In the genomic region with DNA sequence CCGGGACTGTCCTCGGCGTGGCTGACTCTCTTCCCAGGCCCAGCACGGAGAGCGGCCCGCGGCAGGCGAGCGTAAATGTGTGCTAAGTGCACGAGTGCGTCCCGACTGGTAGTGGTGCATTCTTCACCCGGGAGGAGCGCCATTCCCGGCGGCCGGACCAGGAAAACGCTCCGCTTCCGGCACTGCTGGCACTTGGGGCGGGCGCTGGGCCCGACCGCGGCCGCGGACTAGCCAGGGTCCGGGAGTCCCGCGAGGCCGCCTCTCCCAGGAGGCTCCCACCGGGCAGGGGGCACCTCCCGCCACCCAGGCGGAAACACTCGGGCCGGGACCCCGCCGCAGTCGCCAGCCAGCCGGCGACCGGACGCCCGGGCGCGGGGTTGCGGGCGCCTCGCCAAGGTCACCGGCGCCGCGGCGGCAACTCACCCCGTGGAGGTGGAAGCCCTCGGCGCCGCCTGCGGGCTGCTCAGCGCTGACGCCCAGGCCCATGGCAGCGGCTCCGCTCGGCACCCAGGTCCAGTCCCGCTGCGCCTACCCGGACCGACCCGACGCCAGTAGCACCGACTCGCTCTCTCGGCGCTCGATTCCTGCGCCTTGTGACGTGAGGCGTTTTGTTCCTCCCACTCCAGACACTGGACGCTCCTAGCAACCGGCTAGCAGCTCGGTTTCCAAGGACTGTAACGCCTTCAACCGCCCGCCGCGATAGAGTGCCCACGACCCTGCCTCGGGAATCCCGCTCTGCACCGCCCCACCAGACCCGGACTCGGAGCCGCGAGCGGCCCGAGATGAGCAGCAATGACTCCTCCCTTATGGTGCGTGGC, we compare ENCODE assay signal across 8 cellular contexts. TPM values are rescaled to one million over a fixed set of nuclear protein-coding genes. Genes with fewer than 3 reads are reported as not detected.
A peak's percentile ranks its signal among the peaks of the same experiment; 100 is the strongest.
DNase-seq lines count a peak whose midpoint lies in the region; ATAC-seq lines count a peak whose summit lies in the region.

Gene GORASP1 (minus strand): TSS at position 572 of the 818 bp plus-strand sequence. CDS start 86 bp downstream, at position 486.
A gene with protein sequence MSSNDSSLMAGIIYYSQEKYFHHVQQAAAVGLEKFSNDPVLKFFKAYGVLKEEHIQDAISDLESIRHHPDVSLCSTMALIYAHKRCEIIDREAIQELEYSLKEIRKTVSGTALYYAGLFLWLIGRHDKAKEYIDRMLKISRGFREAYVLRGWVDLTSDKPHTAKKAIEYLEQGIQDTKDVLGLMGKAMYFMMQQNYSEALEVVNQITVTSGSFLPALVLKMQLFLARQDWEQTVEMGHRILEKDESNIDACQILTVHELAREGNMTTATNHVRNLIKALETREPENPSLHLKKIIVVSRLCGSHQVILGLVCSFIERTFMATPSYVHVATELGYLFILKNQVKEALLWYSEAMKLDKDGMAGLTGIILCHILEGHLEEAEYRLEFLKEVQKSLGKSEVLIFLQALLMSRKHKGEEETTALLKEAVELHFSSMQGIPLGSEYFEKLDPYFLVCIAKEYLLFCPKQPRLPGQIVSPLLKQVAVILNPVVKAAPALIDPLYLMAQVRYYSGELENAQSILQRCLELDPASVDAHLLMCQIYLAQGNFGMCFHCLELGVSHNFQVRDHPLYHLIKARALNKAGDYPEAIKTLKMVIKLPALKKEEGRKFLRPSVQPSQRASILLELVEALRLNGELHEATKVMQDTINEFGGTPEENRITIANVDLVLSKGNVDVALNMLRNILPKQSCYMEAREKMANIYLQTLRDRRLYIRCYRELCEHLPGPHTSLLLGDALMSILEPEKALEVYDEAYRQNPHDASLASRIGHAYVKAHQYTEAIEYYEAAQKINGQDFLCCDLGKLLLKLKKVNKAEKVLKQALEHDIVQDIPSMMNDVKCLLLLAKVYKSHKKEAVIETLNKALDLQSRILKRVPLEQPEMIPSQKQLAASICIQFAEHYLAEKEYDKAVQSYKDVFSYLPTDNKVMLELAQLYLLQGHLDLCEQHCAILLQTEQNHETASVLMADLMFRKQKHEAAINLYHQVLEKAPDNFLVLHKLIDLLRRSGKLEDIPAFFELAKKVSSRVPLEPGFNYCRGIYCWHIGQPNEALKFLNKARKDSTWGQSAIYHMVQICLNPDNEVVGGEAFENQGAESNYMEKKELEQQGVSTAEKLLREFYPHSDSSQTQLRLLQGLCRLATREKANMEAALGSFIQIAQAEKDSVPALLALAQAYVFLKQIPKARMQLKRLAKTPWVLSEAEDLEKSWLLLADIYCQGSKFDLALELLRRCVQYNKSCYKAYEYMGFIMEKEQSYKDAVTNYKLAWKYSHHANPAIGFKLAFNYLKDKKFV (N-terminal part only) (plus strand): TSS at position 625 of the 818 bp plus-strand sequence. CDS start 158 bp downstream, at position 783.

- peaks cover 3% of the 10 kb centered on the region; the same call in 1 of the 2 replicates for H3K36me3 ChIP-seq in HUES6 (ENCODE audit: control insufficient read depth, insufficient read depth, low read length)

- peak; percentile 48 for ATAC-seq in GM21367 (IDR thresholded peaks at IDR 0.05; ENCODE audit: unreplicated experiment)
- ATAC-seq in naive B cell (ENCODE audit: low read depth in 2 of 2) = peak; percentile 39 to 51

- peaks cover 9 to 21% of the 10 kb centered on the region in 2 donors for H3K36me3 Mint-ChIP-seq in naive B cell

- peak; percentile 90 for DNase-seq in D341Med (ENCODE audit: low spot score)
- peak; percentile 25 for DNase-seq in OCI-M2 (lab: John Stamatoyannopoulos, UW; ENCODE audit: unreplicated experiment)
- DNase-seq in activated T-helper 1 cell treated with Interleukin-2 at 50 U/mL for 16 hours (ENCODE audit: low read depth) = peak; percentile 49
- peak; percentile 88 for DNase-seq in fibroblast of gingiva (ENCODE audit: low read depth)
- peak; percentile 64 for DNase-seq in naive B cell
- peak; percentile 13 to 64 (median 54) for DNase-seq in stimulated activated naive CD4-positive, alpha-beta T cell (lab: John Stamatoyannopoulos, UW)

- H3K27me3 Mint-ChIP-seq in naive B cell = no peaks in the 10 kb centered on the region

- H3K27me3 ChIP-seq in HUES6 (ENCODE audit: control insufficient read depth, insufficient read depth, low read length) = peaks cover 8% of the 10 kb centered on the region; the same call in 1 of the 2 replicates

- H3K9me3 ChIP-seq in HUES6 (ENCODE audit: control insufficient read depth, insufficient read depth, low read depth, low read length) = no peaks in the 10 kb centered on the region

- no peak within 1 kb of the TSS; the same call in 1 of the 2 replicates for H3K27ac ChIP-seq in HUES6 (ENCODE audit: low read depth, low read length)

- no peaks in the 10 kb centered on the region for H3K9me3 Mint-ChIP-seq in naive B cell

- H3K4me3 ChIP-seq in HUES6 (ENCODE audit: low read depth, low read length) = peak within 1 kb of the TSS; percentile 89

- peak within 1 kb of the TSS; percentile 76 for H3K9ac ChIP-seq in HUES6 (ENCODE audit: low read length)

- H3K4me1 ChIP-seq in HUES6 (ENCODE audit: control insufficient read depth, insufficient read depth, low read length) = peaks cover 8% of the 10 kb centered on the region; the same call in 1 of the 2 replicates

- peaks cover 59 to 73% (median 70%) of the 10 kb centered on the region in 3 donors for H3K4me1 Mint-ChIP-seq in naive B cell

- peak within 1 kb of the TSS; percentile 94 to 99 (median 98) for H3K27ac Mint-ChIP-seq in naive B cell

- H3K4me3 Mint-ChIP-seq in naive B cell = peak within 1 kb of the TSS; percentile 93 to 99 (median 98)

RNA-seq across cellular contexts. Expression of gene GORASP1, which starts in this region (rescaled TPM):
- polyA plus RNA-seq in naive B cell (ENCODE audit: low read depth in 6 of 6) = 10 to 100 TPM; 19.7 to 36.7 (median 27.2) TPM

RNA-seq across cellular contexts. Expression of the second gene that starts in this region (rescaled TPM):
- polyA plus RNA-seq in naive B cell (ENCODE audit: low read depth in 6 of 6) = 10 to 100 TPM in 4 of 6 donors, 1 to 10 TPM in 2; 3.8 to 14.8 (median 11.2) TPM

Comparison
In these comparisons a context has a peak if more than half of its experiments do, and no peak if none do; other contexts are left out.
1. DNase-seq: peak in every context shown above with its lines; median percentile 90 in D341Med; 88 in fibroblast of gingiva; 64 in naive B cell; 54 in stimulated activated naive CD4-positive, alpha-beta T cell; 49 in activated T-helper 1 cell treated with Interleukin-2 at 50 U/mL for 16 hours; 25 in OCI-M2.